20 cellular contexts compared by ENCODE assay signal in the genomic region with DNA sequence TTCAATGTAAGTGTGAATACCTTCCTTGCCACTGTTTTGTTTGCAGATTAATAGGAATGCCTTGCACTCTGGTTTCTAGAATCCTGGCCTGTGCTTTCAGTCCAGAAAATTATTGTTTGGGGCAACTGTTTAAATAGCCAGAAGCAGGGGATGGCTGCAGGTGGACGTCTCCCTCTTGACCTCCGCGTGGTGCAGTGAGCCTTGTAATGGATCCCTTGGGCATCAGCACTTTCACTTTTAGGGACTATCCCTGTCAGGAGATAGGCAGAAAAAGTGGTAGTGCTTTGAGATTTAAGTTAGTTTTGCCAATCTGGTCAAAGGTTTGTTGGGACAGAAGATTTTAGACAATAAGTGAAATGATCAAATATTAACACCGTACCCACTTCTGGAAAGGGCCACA.
DNase-seq lines count a peak whose midpoint lies in the region; ATAC-seq, FAIRE-seq and TF ChIP-seq lines count a peak whose summit lies in the region.
"Had no signal": no experiment of that assay in that cellular context is flagged by ENCODE, and none has a peak within 500 bp of the region (broad histone marks: within the 10 kb centered on the region; RNA-seq: fewer than 3 reads in every experiment).

No MANE protein-coding gene starts in this region.

- H3K4me1 Mint-ChIP-seq in T-helper 1 cell treated with Interleukin-12 subunit alpha and Interleukin-12 subunit beta and Interleukin-4 antibody, amounts not matched to agents 30 μg/mL and 1 μg/mL, for 36 hours (ENCODE audit: low read depth) = peaks cover 51% of the 10 kb centered on the region
- H3K4me1 Mint-ChIP-seq in Caco-2 (ENCODE audit: low read depth, unreplicated experiment) = no peaks in the 10 kb centered on the region

- H3K36me3 ChIP-seq in H1 (ENCODE audit: control insufficient read depth in 2 of 4, insufficient read depth in 4 of 4, low read length in 3 of 4) = peaks cover 0 to 14% (median 0%) of the 10 kb centered on the region in 4 experiments; a peak in 1 of 8 replicates
- H3K36me3 ChIP-seq in small intestine (ENCODE audit: control insufficient read depth in 2 of 2, insufficient read depth in 2 of 2, low read length in 2 of 2) = peaks cover 0 to 5% of the 10 kb centered on the region in 2 donors
- no peaks in the 10 kb centered on the region for H3K36me3 ChIP-seq in Caco-2 (ENCODE audit: control insufficient read depth, insufficient read depth, low read length)

- no peak overlapping the region for H3K56ac ChIP-seq in H1 (replicated peaks; ENCODE audit: insufficient read length, low read depth, low read length)

- POLR2A ChIA-PET in H1 (lab: Charles Lee; ENCODE audit: partially characterized antibody) (no interaction called here), Caco-2 (lab: Charles Lee) (no interaction called here)

- H3K4me1 ChIP-seq in H1 (replicated peaks in 1 of 4; ENCODE audit: control insufficient read depth in 3 of 4, insufficient read depth in 4 of 4, low read length in 3 of 4) = no peaks in the 10 kb centered on the region
- H3K4me1 ChIP-seq in small intestine (ENCODE audit: control insufficient read depth in 2 of 2, insufficient read depth in 1 of 2, low read depth in 1 of 2, low read length in 1 of 2) = no peaks in the 10 kb centered on the region
- H3K4me1 ChIP-seq in Caco-2 = no peaks in the 10 kb centered on the region

- peak overlapping the region; percentile 41 for H3K27ac Mint-ChIP-seq in T-helper 1 cell treated with Interleukin-12 subunit alpha and Interleukin-12 subunit beta and Interleukin-4 antibody, amounts not matched to agents 30 μg/mL and 1 μg/mL, for 36 hours
- H3K27ac Mint-ChIP-seq in Caco-2 (ENCODE audit: unreplicated experiment) = no peak overlapping the region

- no peak overlapping the region for H3K14ac ChIP-seq in H1 (ENCODE audit: insufficient read length)

- no peaks in the 10 kb centered on the region for H3K79me1 ChIP-seq in H1 (ENCODE audit: low read depth, low read length)

- no peak for TF ChIP-seq POLR2A in H1 (IDR thresholded peaks at IDR 0.05; ENCODE audit: control extremely low read depth in 1 of 2, low read depth in 2 of 2, low read length in 2 of 2)

- no peak for DNase-seq in T-helper 1 cell
- DNase-seq in NCI-H69 (lab: John Stamatoyannopoulos, UW) = peak; percentile 59
- no peak for DNase-seq in H1 (ENCODE audit: low read depth in 1 of 2, low spot score in 2 of 2)
- DNase-seq in small intestine = peak; percentile 38
- no peak for DNase-seq in Caco-2
- no peak for DNase-seq in left cardiac atrium
- no peak for DNase-seq in activated T-cell treated with anti-CD3 and anti-CD28 coated beads, Interleukin-2, amount 50 U/mL, for 1 hour
- DNase-seq: DMS 273 treated with DMSO at 0.1 percent for 48 hours, GDM1, HCEC 1CT, NCI-H1048, NCI-H1436 treated with DMSO at 0.1 percent for 48 hours, NCI-H2081, NCI-H510A treated with DMSO at 0.1 percent for 48 hours, Right ventricle myocardium superior had no signal

- no peaks in the 10 kb centered on the region; the same call in 1 of the 2 replicates for H3K23me2 ChIP-seq in H1 (ENCODE audit: low read depth, low read length)

- no peak overlapping the region for H3K4me2 ChIP-seq in H1 (ENCODE audit: insufficient read depth in 1 of 2, low read depth in 2 of 2, low read length in 2 of 2)
- H3K4me2 ChIP-seq: KMS-11 had no signal

- no peak overlapping the region for H2AFZ ChIP-seq in H1 (ENCODE audit: low read length)

- CTCF ChIA-PET in H1 (lab: Charles Lee; ENCODE audit: partially characterized antibody) = no interaction called here
- CTCF ChIA-PET in Caco-2 (lab: Charles Lee) = no interaction called here

- peaks cover 6% of the 10 kb centered on the region for H3K9me3 Mint-ChIP-seq in T-helper 1 cell treated with Interleukin-12 subunit alpha and Interleukin-12 subunit beta and Interleukin-4 antibody, amounts not matched to agents 30 μg/mL and 1 μg/mL, for 36 hours
- no peaks in the 10 kb centered on the region for H3K9me3 Mint-ChIP-seq in Caco-2 (ENCODE audit: unreplicated experiment)

- intact Hi-C loops in Caco-2 (cut with micrococcal nuclease; ENCODE audit: unreplicated experiment) = no loop called here
- intact Hi-C loops in left cardiac atrium (cut with DNase I) = no loop called here

- H4K5ac ChIP-seq in H1 (ENCODE audit: insufficient read length, low read depth, low read length) = no peak overlapping the region

- no peak overlapping the region for H3K23ac ChIP-seq in H1 (ENCODE audit: insufficient read length)

- H3K9me3 ChIP-seq in H1 (ENCODE audit: insufficient read depth in 2 of 2, low read depth in 1 of 2, low read length in 1 of 2) (peaks cover 20 to 22% of the 10 kb centered on the region in 2 experiments), small intestine (ENCODE audit: control insufficient read depth, low read depth) (no peaks in the 10 kb centered on the region), Caco-2 (no peaks in the 10 kb centered on the region)

- H4K20me1 ChIP-seq in H1 (replicated peaks in 1 of 2; ENCODE audit: control insufficient read depth in 1 of 2, insufficient read depth in 2 of 2, low read length in 2 of 2) = no peaks in the 10 kb centered on the region

- H3K27me3 Mint-ChIP-seq in T-helper 1 cell treated with Interleukin-12 subunit alpha and Interleukin-12 subunit beta and Interleukin-4 antibody, amounts not matched to agents 30 μg/mL and 1 μg/mL, for 36 hours (ENCODE audit: low read depth) = no peaks in the 10 kb centered on the region
- H3K27me3 Mint-ChIP-seq in Caco-2 (ENCODE audit: insufficient read depth, unreplicated experiment) = no peaks in the 10 kb centered on the region

- ATAC-seq in left cardiac atrium = no peak
- ATAC-seq: GM12878 had no signal

- no peak overlapping the region for H2AK5ac ChIP-seq in H1 (ENCODE audit: low read depth, low read length)

- H3K36me3 Mint-ChIP-seq in T-helper 1 cell treated with Interleukin-12 subunit alpha and Interleukin-12 subunit beta and Interleukin-4 antibody, amounts not matched to agents 30 μg/mL and 1 μg/mL, for 36 hours (ENCODE audit: low read depth) = peaks cover 76% of the 10 kb centered on the region
- H3K36me3 Mint-ChIP-seq in Caco-2 (ENCODE audit: insufficient read depth, unreplicated experiment) = peaks cover 5% of the 10 kb centered on the region

- no peak overlapping the region for H2BK15ac ChIP-seq in H1 (ENCODE audit: low read length)

- H2BK5ac ChIP-seq in H1 (ENCODE audit: low read depth, low read length) = no peak overlapping the region

- H3K4ac ChIP-seq in H1 (replicated peaks; ENCODE audit: insufficient read length, low read depth, low read length) = no peak overlapping the region

- FAIRE-seq in H1 (lab: Jason Lieb, UNC) = no peak
- no peak for FAIRE-seq in small intestine (lab: Jason Lieb, UNC)
- FAIRE-seq: GM12878, RCC 7860 had no signal

- no peak overlapping the region for H3K4me3 Mint-ChIP-seq in T-helper 1 cell treated with Interleukin-12 subunit alpha and Interleukin-12 subunit beta and Interleukin-4 antibody, amounts not matched to agents 30 μg/mL and 1 μg/mL, for 36 hours
- H3K4me3 Mint-ChIP-seq in Caco-2 (ENCODE audit: unreplicated experiment) = no peak overlapping the region

- H2BK12ac ChIP-seq in H1 (ENCODE audit: low read depth, low read length) = no peak overlapping the region

- WGBS in H1 (ENCODE audit: extremely low coverage in 1 of 2, insufficient coverage in 1 of 2, insufficient read length in 1 of 2, insufficient replicate concordance in 2 of 2, low coverage in 1 of 2, low lambda C conversion rate in 2 of 2, missing lambda C conversion rate in 1 of 2), 2 experiments = 95% methylated on average over 4 of the region's 4 CpGs; no CpG with 5 or more reads in 1 of the 2 experiments
- 53 to 85% (median 73%) methylated on average over 4 of the region's 4 CpGs for WGBS in small intestine, 3 donors

- no peak overlapping the region for H2BK20ac ChIP-seq in H1 (ENCODE audit: low read length)

- H3K79me2 ChIP-seq in H1 (ENCODE audit: control insufficient read depth in 1 of 2, insufficient read depth in 2 of 2, low read length in 2 of 2) = no peaks in the 10 kb centered on the region

- H3K9ac ChIP-seq in H1 (replicated peaks in 1 of 4; ENCODE audit: extremely low read depth in 1 of 4, low read depth in 3 of 4, low read length in 3 of 4) = no peak overlapping the region
- H3K9ac ChIP-seq: KMS-11 had no signal

- H4K91ac ChIP-seq in H1 (replicated peaks; ENCODE audit: insufficient read length, low read length) = no peak overlapping the region

- H3K27ac ChIP-seq in H1 (ENCODE audit: low read depth, low read length) (no peak overlapping the region), small intestine (ENCODE audit: low read depth in 1 of 2, low read length in 1 of 2) (no peak overlapping the region)
- H3K27ac ChIP-seq: HL-60, KMS-11 had no signal

- no TSS peak for BruUV-seq in Caco-2 (replicated peaks; lab: Mats Ljungman, UMichigan)

- H3K27me3 ChIP-seq in H1 (replicated peaks in 1 of 4; ENCODE audit: control insufficient read depth in 3 of 4, extremely low read depth in 1 of 4, insufficient read depth in 3 of 4, low read length in 3 of 4) (no peaks in the 10 kb centered on the region), small intestine (ENCODE audit: control insufficient read depth in 2 of 2, insufficient read depth in 2 of 2, low read length in 2 of 2) (no peaks in the 10 kb centered on the region), Caco-2 (replicated peaks; ENCODE audit: control insufficient read depth, insufficient read depth, low read length) (no peaks in the 10 kb centered on the region)

- no peak for TF ChIP-seq CTCF in H1 (IDR thresholded peaks at IDR 0.05; ENCODE audit: control extremely low read depth in 1 of 3, insufficient read depth in 1 of 3, low read depth in 1 of 3, low read length in 3 of 3)
- TF ChIP-seq CTCF in Caco-2 (IDR thresholded peaks at IDR 0.05; ENCODE audit: insufficient read depth in 1 of 2, low read depth in 1 of 2, low read length in 1 of 2, severe bottlenecking in 1 of 2, unreplicated experiment in 1 of 2) = no peak

- peak; percentile 5 to 19; a peak in 2 of 4 replicates for TF ChIP-seq RAD21 in H1 (IDR thresholded peaks at IDR 0.05 in 1 of 2, conservative IDR thresholded peaks at IDR 0.05 in 1 of 2; ENCODE audit: low read depth in 2 of 2, low read length in 2 of 2)

- no peak overlapping the region for H3K18ac ChIP-seq in H1 (ENCODE audit: extremely low read depth, low read length)

- no peak overlapping the region for H4K8ac ChIP-seq in H1 (ENCODE audit: extremely low read depth, insufficient read depth, low read length)

- no peak overlapping the region for H3K4me3 ChIP-seq in H1 (ENCODE audit: extremely low read depth in 1 of 4, insufficient read depth in 2 of 4, low read depth in 3 of 4, low read length in 4 of 4)
- no peak overlapping the region for H3K4me3 ChIP-seq in small intestine (ENCODE audit: low read depth in 1 of 2, low read length in 2 of 2)
- H3K4me3 ChIP-seq in Caco-2 (ENCODE audit: low read depth, low read length) = no peak overlapping the region
- H3K4me3 ChIP-seq: GM12878 had no signal

- H2BK120ac ChIP-seq in H1 (replicated peaks; ENCODE audit: low read depth, low read length) = no peak overlapping the region

- no peak for TF ChIP-seq EP300 in H1 (IDR thresholded peaks at IDR 0.05; ENCODE audit: borderline replicate concordance in 1 of 2, low read depth in 2 of 2, low read length in 2 of 2)

TF ChIP-seq in H1, 55 proteins besides CTCF, POLR2A, EP300 and RAD21 (continues in another document):
- TF ChIP-seq CREB1 (IDR thresholded peaks at IDR 0.05) = no peak
- TF ChIP-seq TAF1 (IDR thresholded peaks at IDR 0.05; ENCODE audit: low read depth, low read length) = no peak
- no peak for TF ChIP-seq TBP (IDR thresholded peaks at IDR 0.05; ENCODE audit: low read depth, low read length)
- TF ChIP-seq CEBPB (IDR thresholded peaks at IDR 0.05; ENCODE audit: low read depth, low read length) = no peak

Comparison
In these comparisons a context has a peak if more than half of its experiments do, and no peak if none do; other contexts are left out.
1. DNase-seq: peak in NCI-H69 (single experiment) and small intestine (single experiment); none in T-helper 1 cell (0 of 5), H1 (0 of 2), Caco-2 (0 of 2), left cardiac atrium (single experiment) and activated T-cell treated with anti-CD3 and anti-CD28 coated beads, Interleukin-2, amount 50 U/mL, for 1 hour (single experiment).